In genomic region chr5:17316973-17317459, GRCh38 we compare ENCODE assay signal across 9 cellular contexts.
A peak's percentile ranks its signal among the peaks of the same experiment; 100 is the strongest.
DNase-seq lines count a peak whose midpoint lies in the region; ATAC-seq, FAIRE-seq and TF ChIP-seq lines count a peak whose summit lies in the region.
"Had no signal": no experiment of that assay in that cellular context is flagged by ENCODE, and none has a peak within 500 bp of the region (broad histone marks: within the 10 kb centered on the region; RNA-seq: fewer than 3 reads in every experiment).

No MANE protein-coding gene starts in this region.

- no peak for TF ChIP-seq CTCF in keratinocyte (optimal IDR thresholded peaks at IDR 0.05 in 1 of 3, IDR thresholded peaks at IDR 0.05 in 1 of 3, conservative IDR thresholded peaks at IDR 0.05 in 1 of 3; ENCODE audit: extremely low read depth in 1 of 3, insufficient read depth in 2 of 3, low read length in 3 of 3)

- ATAC-seq in GM18505 (IDR thresholded peaks at IDR 0.05; ENCODE audit: unreplicated experiment) = peak; percentile 66
- peak; percentile 77 for ATAC-seq in HG02642 (IDR thresholded peaks at IDR 0.05; ENCODE audit: poor library complexity, unreplicated experiment)
- no peak for ATAC-seq in activated T-cell treated with anti-CD3 and anti-CD28 coated beads, Interleukin-2, amount 50 U/mL, for 4 hours

- H3K4me3 ChIP-seq in keratinocyte (ENCODE audit: control insufficient read depth in 2 of 3, extremely low read depth in 1 of 3, insufficient read depth in 2 of 3, low read depth in 1 of 3, low read length in 3 of 3) = no peak overlapping the region
- H3K4me3 ChIP-seq: heart right ventricle had no signal

- H3K36me3 Mint-ChIP-seq in activated T-cell treated with anti-CD3 and anti-CD28 coated beads, Interleukin-2, amount 50 U/mL, for 4 hours (ENCODE audit: insufficient read depth) = no peaks in the 10 kb centered on the region

- peak; percentile 92 to 95 for DNase-seq in NCI-H526 (lab: John Stamatoyannopoulos, UW)
- DNase-seq in keratinocyte (ENCODE audit: low read depth, low spot score) = no peak
- DNase-seq in stimulated activated CD4-positive, alpha-beta T cell treated with anti-CD3 and anti-CD28 coated beads, Interleukin-15, amount 100 ng/mL, for 24 hours = no peak
- DNase-seq in COR-L47 (lab: John Stamatoyannopoulos, UW) = no peak
- no peak for DNase-seq in SHP77 (lab: John Stamatoyannopoulos, UW)
- no peak for DNase-seq in activated T-cell treated with anti-CD3 and anti-CD28 coated beads, Interleukin-2, amount 50 U/mL, for 4 hours
- DNase-seq: heart right ventricle had no signal

- H3K36me3 ChIP-seq in keratinocyte (ENCODE audit: control insufficient read depth in 2 of 2, extremely low read depth in 1 of 2, insufficient read depth in 2 of 2, low read length in 2 of 2) = no peaks in the 10 kb centered on the region
- H3K36me3 ChIP-seq: heart right ventricle had no signal

- FAIRE-seq in keratinocyte (lab: Jason Lieb, UNC) = peak; percentile 69

- no peak overlapping the region for H3K27ac ChIP-seq in keratinocyte (ENCODE audit: control insufficient read depth, insufficient read depth, low read length)

- peaks cover 28% of the 10 kb centered on the region for H3K4me1 ChIP-seq in keratinocyte (ENCODE audit: control insufficient read depth, extremely low read depth, insufficient read depth, low read length)

- no peaks in the 10 kb centered on the region for H3K9me3 Mint-ChIP-seq in activated T-cell treated with anti-CD3 and anti-CD28 coated beads, Interleukin-2, amount 50 U/mL, for 4 hours

- H3K9me1 ChIP-seq in keratinocyte (ENCODE audit: control insufficient read depth, extremely low read depth, insufficient read depth, low read length) = no peaks in the 10 kb centered on the region

- no peak overlapping the region for H3K4me3 Mint-ChIP-seq in activated T-cell treated with anti-CD3 and anti-CD28 coated beads, Interleukin-2, amount 50 U/mL, for 4 hours

- H3K9me3 ChIP-seq in keratinocyte (ENCODE audit: control insufficient read depth, low read depth, low read length) = no peaks in the 10 kb centered on the region

- H2AFZ ChIP-seq in keratinocyte (ENCODE audit: control insufficient read depth, low read length) = peak overlapping the region; percentile 10

- H4K20me1 ChIP-seq in keratinocyte (ENCODE audit: control insufficient read depth, extremely low read depth, insufficient read depth, low read length) = no peaks in the 10 kb centered on the region

- H3K79me2 ChIP-seq in keratinocyte (ENCODE audit: control insufficient read depth, insufficient read depth, low read length) = no peaks in the 10 kb centered on the region

- H3K4me1 Mint-ChIP-seq in activated T-cell treated with anti-CD3 and anti-CD28 coated beads, Interleukin-2, amount 50 U/mL, for 4 hours (ENCODE audit: low read depth) = peaks cover 2% of the 10 kb centered on the region

- H3K27me3 Mint-ChIP-seq in activated T-cell treated with anti-CD3 and anti-CD28 coated beads, Interleukin-2, amount 50 U/mL, for 4 hours (ENCODE audit: low read depth) = no peaks in the 10 kb centered on the region

- TF ChIP-seq POLR2A in GM18505 (IDR thresholded peaks at IDR 0.05; ENCODE audit: borderline replicate concordance, extremely low read depth, insufficient read depth, insufficient read length) = no peak

- peak overlapping the region; percentile 62 for H3K4me2 ChIP-seq in keratinocyte (ENCODE audit: control insufficient read depth, extremely low read depth, insufficient read depth, low read depth, low read length)

- H3K9ac ChIP-seq in keratinocyte (ENCODE audit: control insufficient read depth, extremely low read depth, insufficient read depth, low read length) = no peak overlapping the region

- dilution Hi-C loops in keratinocyte (cut with MboI; ENCODE audit: extremely low pct_ligation_motif_present, low sequenced_read_pairs) = no loop called here

- H3K27me3 ChIP-seq in keratinocyte (ENCODE audit: control insufficient read depth, extremely low read depth, insufficient read depth, low read length) = no peaks in the 10 kb centered on the region
- H3K27me3 ChIP-seq: heart right ventricle had no signal

Comparison
In these comparisons a context has a peak if more than half of its experiments do, and no peak if none do; other contexts are left out.
1. ATAC-seq: peak in GM18505 (single experiment) and HG02642 (single experiment); none in activated T-cell treated with anti-CD3 and anti-CD28 coated beads, Interleukin-2, amount 50 U/mL, for 4 hours (0 of 2).
2. DNase-seq: peak in NCI-H526 (2 of 2); none in keratinocyte (single experiment), stimulated activated CD4-positive, alpha-beta T cell treated with anti-CD3 and anti-CD28 coated beads, Interleukin-15, amount 100 ng/mL, for 24 hours (single experiment), COR-L47 (single experiment), SHP77 (0 of 2) and activated T-cell treated with anti-CD3 and anti-CD28 coated beads, Interleukin-2, amount 50 U/mL, for 4 hours (single experiment).